18 cellular contexts compared by ENCODE assay signal in genomic region chr7:155858521-155859061, GRCh38. TPM values are rescaled to one million over a fixed set of nuclear protein-coding genes. Genes with fewer than 3 reads are reported as not detected.
DNase-seq lines count a peak whose midpoint lies in the region; ATAC-seq, FAIRE-seq and TF ChIP-seq lines count a peak whose summit lies in the region.
"Had no signal": no experiment of that assay in that cellular context is flagged by ENCODE, and none has a peak within 500 bp of the region (broad histone marks: within the 10 kb centered on the region; RNA-seq: fewer than 3 reads in every experiment).

No MANE protein-coding gene starts in this region.

- DNase-seq in EL (peak; percentile 40), NCI-H226 (peak; percentile 31), ecto neural progenitor cell (ENCODE audit: low spot score) (peak; percentile 36), mucosa of descending colon (no peak), urothelium cell line (ENCODE audit: low spot score) (no peak), NCI-H82 treated with DMSO at 0.1 percent for 48 hours (lab: John Stamatoyannopoulos, UW; ENCODE audit: unreplicated experiment) (no peak)
- DNase-seq: amniotic stem cell; effector CD4-positive, alpha-beta T cell; glutamatergic neuron; left cardiac atrium; NCI-H526; retina; WERI-Rb-1 had no signal

- H3K4me3 ChIP-seq in mucosa of descending colon = no peak overlapping the region
- H3K4me3 ChIP-seq: SJSA1 had no signal

- ATAC-seq in mucosa of descending colon = peak; percentile 61
- ATAC-seq in HG02642 (IDR thresholded peaks at IDR 0.05; ENCODE audit: poor library complexity, unreplicated experiment) = no peak
- no peak for ATAC-seq in activated CD4-positive, CD25-positive, alpha-beta regulatory T cell treated with anti-CD3 and anti-CD28 coated beads, Interleukin-2, amount 50 U/mL, for 24 hours

- intact Hi-C loops in mucosa of descending colon (cut with DNase I, micrococcal nuclease) = no loop called here

- H3K4me1 ChIP-seq in mucosa of descending colon (ENCODE audit: low read depth) = no peaks in the 10 kb centered on the region
- H3K4me1 ChIP-seq: SJSA1 had no signal

- TF ChIP-seq CTCF in mucosa of descending colon (IDR thresholded peaks at IDR 0.05) = no peak

- H3K9me3 ChIP-seq in mucosa of descending colon = no peaks in the 10 kb centered on the region
- H3K9me3 ChIP-seq: SJSA1 had no signal

- H3K36me3 ChIP-seq in mucosa of descending colon (ENCODE audit: low read depth) = no peaks in the 10 kb centered on the region
- H3K36me3 ChIP-seq: SJSA1, WERI-Rb-1 had no signal

- no peak for FAIRE-seq in urothelium cell line (lab: Jason Lieb, UNC)
- FAIRE-seq: G401.6 had no signal

RNA-seq across cellular contexts. Expression of gene SHH, which starts 46.3 kb away (rescaled TPM):
- total RNA-seq in mucosa of descending colon = 1 to 10 TPM; 2.4 to 9.6 (median 6.6) TPM
- total RNA-seq: left cardiac atrium; naive thymus-derived CD4-positive, alpha-beta T cell; SJSA1 had no signal

Comparison
In these comparisons a context has a peak if more than half of its experiments do, and no peak if none do; other contexts are left out.
1. DNase-seq: peak in EL (single experiment), NCI-H226 (single experiment) and ecto neural progenitor cell (single experiment); none in mucosa of descending colon (0 of 3), urothelium cell line (single experiment) and NCI-H82 treated with DMSO at 0.1 percent for 48 hours (single experiment).